9 cellular contexts compared by ENCODE assay signal in the genomic region with DNA sequence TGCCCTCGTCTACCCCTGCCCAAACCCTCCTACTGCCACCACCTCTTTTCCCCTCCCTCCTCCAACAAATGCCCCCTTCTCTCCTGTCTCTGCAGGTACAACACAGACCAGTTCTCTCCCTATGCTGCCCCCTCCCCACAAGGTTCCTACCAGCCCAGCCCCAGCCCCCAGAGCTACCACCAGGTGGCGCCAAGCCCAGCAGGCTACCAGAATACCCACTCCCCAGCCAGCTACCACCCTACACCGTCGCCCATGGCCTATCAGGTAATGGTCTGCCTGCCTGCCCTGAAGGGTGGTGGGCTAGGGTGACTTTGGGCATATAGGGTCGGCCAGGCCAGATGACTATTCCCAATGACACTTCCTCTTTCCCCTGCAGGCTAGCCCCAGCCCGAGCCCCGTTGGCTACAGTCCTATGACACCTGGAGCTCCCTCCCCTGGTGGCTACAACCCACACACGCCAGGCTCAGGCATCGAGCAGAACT. TPM values are rescaled to one million over a fixed set of nuclear protein-coding genes. Genes with fewer than 3 reads are reported as not detected.
DNase-seq lines count a peak whose midpoint lies in the region; ATAC-seq and TF ChIP-seq lines count a peak whose summit lies in the region.
"Had no signal": no experiment of that assay in that cellular context is flagged by ENCODE, and none has a peak within 500 bp of the region (broad histone marks: within the 10 kb centered on the region; RNA-seq: fewer than 3 reads in every experiment).

No MANE protein-coding gene starts in this region.

- no peaks in the 10 kb centered on the region for H3K9me3 ChIP-seq in mammary epithelial cell (replicated peaks; ENCODE audit: insufficient read depth, low read length)
- H3K9me3 ChIP-seq in left lung, result no peaks in the 10 kb centered on the region

- CTCF ChIA-PET in mammary epithelial cell (lab: Charles Lee; ENCODE audit: low non-redundant PET), result interaction anchor here (1.3 kb wide), 1 partner anchor 59 kb away, joined by 7 read pairs; the partner anchor contains the start of gene EID2B

- dilution Hi-C loops in mammary epithelial cell (cut with HindIII; ENCODE audit: low sequenced_read_pairs), result loop anchor here (5.0 to 10.0 kb wide), 3 partner anchors 47 to 82 kb away; partner anchors contain the start of genes EID2B, MED29 and PAF1

- peak; percentile 66 to 89 for TF ChIP-seq CTCF in mammary epithelial cell (conservative IDR thresholded peaks at IDR 0.05 in 1 of 2, IDR thresholded peaks at IDR 0.05 in 1 of 2; ENCODE audit: extremely low read depth in 1 of 2, insufficient read depth in 1 of 2, low read depth in 1 of 2, low read length in 2 of 2)
- peak; percentile 55 to 73 for TF ChIP-seq CTCF in left lung (IDR thresholded peaks at IDR 0.05)

- no peak overlapping the region for H3K4me2 ChIP-seq in mammary epithelial cell (ENCODE audit: insufficient read depth, low read depth, low read length)

- no peak overlapping the region for H3K4me3 ChIP-seq in mammary epithelial cell (replicated peaks in 1 of 3; ENCODE audit: insufficient read depth in 1 of 3, low read depth in 2 of 3, low read length in 3 of 3)
- H3K4me3 ChIP-seq in left lung, result no peak overlapping the region

- intact Hi-C loops in mammary epithelial cell (cut with micrococcal nuclease) (loop anchor here (1.0 kb wide), 1 partner anchor 58 kb away; the partner anchor contains the start of gene EID2B), left lung (cut with DNase I) (loop anchor here in 1 of 2 donors (10.0 kb wide), 1 partner anchor 61 kb away; the partner anchor contains the start of gene EID2B)

- H3K27me3 ChIP-seq in mammary epithelial cell (ENCODE audit: insufficient read depth, low read length) (no peaks in the 10 kb centered on the region), left lung (no peaks in the 10 kb centered on the region)

- H3K36me3 ChIP-seq in mammary epithelial cell (ENCODE audit: insufficient read depth, low read length), result peaks cover 26% of the 10 kb centered on the region
- H3K36me3 ChIP-seq in left lung, result peaks cover 3 to 82% of the 10 kb centered on the region in 2 donors

- no peaks in the 10 kb centered on the region for H4K20me1 ChIP-seq in mammary epithelial cell (ENCODE audit: insufficient read depth, low read length)

- H3K27ac ChIP-seq in mammary epithelial cell (ENCODE audit: insufficient read depth, low read depth, low read length) (no peak overlapping the region), left lung (no peak overlapping the region)

- no peak overlapping the region for H2AFZ ChIP-seq in mammary epithelial cell (ENCODE audit: low read depth, low read length)

- no TSS peak for BruUV-seq in mammary epithelial cell (replicated peaks; lab: Mats Ljungman, UMichigan)

- peak; percentile 49 for DNase-seq in Daoy (ENCODE audit: low read depth)
- DNase-seq in NCI-H1105 treated with DMSO at 0.1 percent for 48 hours (lab: John Stamatoyannopoulos, UW), result peak; percentile 23
- DNase-seq in activated CD4-positive, CD25-positive, alpha-beta regulatory T cell treated with anti-CD3 and anti-CD28 coated beads, Interleukin-2, amount 50 U/mL, for 72 hours, result peak; percentile 79
- no peak for DNase-seq in mammary epithelial cell
- DNase-seq in left lung, result peak; percentile 41 to 92
- DNase-seq in stimulated activated CD8-positive, alpha-beta memory T cell treated with anti-CD3 and anti-CD28 coated beads, Interleukin-12 subunit alpha, Interleukin-12 subunit beta, amount 100 ng/mL, for 1 hour (ENCODE audit: low read depth), result peak; percentile 66
- DNase-seq in putamen (ENCODE audit: low spot score), result no peak

- H3K4me1 ChIP-seq in mammary epithelial cell (ENCODE audit: insufficient read depth, low read length) (no peaks in the 10 kb centered on the region), left lung (peaks cover 0 to under 1% of the 10 kb centered on the region in 2 donors)

- in situ Hi-C loops in mammary epithelial cell (cut with MboI; ENCODE audit: low sequenced_read_pairs in 2 of 2), result no loop called here

- H3K79me2 ChIP-seq in mammary epithelial cell (ENCODE audit: insufficient read depth, low read length), result no peaks in the 10 kb centered on the region

- 27% methylated on average over 5 of the region's 9 CpGs for WGBS in mammary epithelial cell (ENCODE audit: low coverage, missing lambda C conversion rate)

- no peak overlapping the region for H3K9ac ChIP-seq in mammary epithelial cell (ENCODE audit: insufficient read depth, low read length)

- ATAC-seq in left lung, result peak; percentile 76
- no peak for ATAC-seq in HG02973 (IDR thresholded peaks at IDR 0.05; ENCODE audit: unreplicated experiment)

RNA-seq across cellular contexts. Expression of gene TIMM50, which starts 6.5 kb away (rescaled TPM):
- 108 and 116 TPM in 2 replicates for total RNA-seq in Daoy (2014; rRNA removed; shearing (Covaris generic))
- total RNA-seq in mammary epithelial cell (10 to 100 TPM; 36.0 to 96.0 TPM), left lung (10 to 100 TPM; 46.0 to 60.3 TPM)
- polyA plus RNA-seq in mammary epithelial cell, result 75.8 TPM
- 138 TPM for polyA minus RNA-seq in mammary epithelial cell

RNA-seq across cellular contexts. Expression of gene DLL3, which starts 24.6 kb away (rescaled TPM):
- 3.6 and 5.0 TPM in 2 replicates for total RNA-seq in Daoy (2014; rRNA removed; shearing (Covaris generic))
- total RNA-seq in mammary epithelial cell (1 to 10 TPM in 1 of 2 donors, under 1 TPM in 1; 0.33 to 1.9 TPM), left lung (under 1 TPM in 1 of 2 donors, not detected in 1; 0.12 TPM)
- 1.9 TPM for polyA plus RNA-seq in mammary epithelial cell
- polyA minus RNA-seq in mammary epithelial cell, result not detected

RNA-seq across cellular contexts. Expression of gene SUPT5H, which starts 28.8 kb away (rescaled TPM):
- total RNA-seq in Daoy (2014; rRNA removed; shearing (Covaris generic)), result 78.7 and 140 TPM in 2 replicates
- total RNA-seq in mammary epithelial cell, result 100 to 1,000 TPM in 1 of 2 donors, 10 to 100 TPM in 1; 66.7 to 120 TPM
- polyA plus RNA-seq in mammary epithelial cell, result 74.5 TPM
- 177 TPM for polyA minus RNA-seq in mammary epithelial cell
- total RNA-seq in left lung, result 100 to 1,000 TPM in 1 of 2 donors, 10 to 100 TPM in 1; 93.6 to 102 TPM

RNA-seq across cellular contexts. Expression of gene RPS16, which starts 38.4 kb away (rescaled TPM):
- total RNA-seq in Daoy (2014; rRNA removed; shearing (Covaris generic)), result 54.9 and 71.8 TPM in 2 replicates
- total RNA-seq in mammary epithelial cell (1,000 to 10,000 TPM in 1 of 2 donors, 100 to 1,000 TPM in 1; 361 to 1,710 TPM), left lung (1,000 to 10,000 TPM; 1,507 to 1,549 TPM)
- polyA plus RNA-seq in mammary epithelial cell, result 3,363 TPM
- polyA minus RNA-seq in mammary epithelial cell, result 1,696 TPM

RNA-seq across cellular contexts. Expression of gene SELENOV, which starts 40.8 kb away (rescaled TPM):
- 0.57 and 6.3 TPM in 2 replicates for total RNA-seq in Daoy (2014; rRNA removed; shearing (Covaris generic))
- total RNA-seq in mammary epithelial cell (not detected), left lung (not detected)
- polyA plus RNA-seq in mammary epithelial cell, result not detected
- polyA minus RNA-seq in mammary epithelial cell, result not detected
- total RNA-seq: T-helper 1 cell treated with Interleukin-12 subunit alpha and Interleukin-12 subunit beta and Interleukin-4 antibody, amounts not matched to agents 30 ng/mL and 1 ng/mL, for 36 hours had no signal

Comparison
In these comparisons a context has a peak if more than half of its experiments do, and no peak if none do; other contexts are left out.
1. DNase-seq: peak in Daoy (single experiment), NCI-H1105 treated with DMSO at 0.1 percent for 48 hours (single experiment), activated CD4-positive, CD25-positive, alpha-beta regulatory T cell treated with anti-CD3 and anti-CD28 coated beads, Interleukin-2, amount 50 U/mL, for 72 hours (single experiment), left lung (2 of 2) and stimulated activated CD8-positive, alpha-beta memory T cell treated with anti-CD3 and anti-CD28 coated beads, Interleukin-12 subunit alpha, Interleukin-12 subunit beta, amount 100 ng/mL, for 1 hour (single experiment); none in mammary epithelial cell (single experiment) and putamen (single experiment).